In genomic region chr7:9681284-9681683, GRCh38 we compare ENCODE assay signal across 9 cellular contexts.
"Had no signal": no experiment of that assay in that cellular context is flagged by ENCODE, and none has a peak within 500 bp of the region (broad histone marks: within the 10 kb centered on the region; RNA-seq: fewer than 3 reads in every experiment).

No MANE protein-coding gene starts in this region.

- H3K36me3 ChIP-seq: HAP-1 had no signal

- H3K9ac ChIP-seq: GM23248, KMS-11 had no signal

- H3K27ac ChIP-seq: GM23248, HL-60, KMS-11 had no signal

- H3K4me3 ChIP-seq: GM23248, HAP-1 had no signal

- H2AFZ ChIP-seq: GM23248 had no signal

- ATAC-seq: HCT116 had no signal

- H3K9me3 ChIP-seq: HAP-1 had no signal

- DNase-seq: GM23248, GOT3, H7, HFFc6, KBM-7 had no signal

- H3K4me2 ChIP-seq: KMS-11 had no signal
